29 cellular contexts compared by ENCODE assay signal in the genomic region with DNA sequence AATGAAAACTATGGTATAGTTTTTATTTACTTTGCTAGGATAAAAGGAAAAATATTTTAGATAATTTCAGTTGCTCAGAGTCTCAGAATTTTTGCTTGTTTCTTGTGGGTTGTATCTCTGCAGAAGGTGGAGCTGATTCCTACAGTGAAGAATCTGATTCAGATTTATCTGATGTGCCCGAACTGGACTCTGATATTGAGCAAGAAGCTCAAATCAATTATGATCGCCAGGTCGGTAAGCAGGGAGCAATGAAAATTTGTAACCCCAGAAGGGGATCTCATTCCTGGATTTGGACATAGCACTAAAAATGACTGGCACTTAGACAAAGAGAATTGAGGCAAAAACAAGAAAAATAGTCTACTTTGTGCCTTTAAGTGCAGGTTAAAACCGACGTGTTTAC.
"Had no signal": no experiment of that assay in that cellular context is flagged by ENCODE, and none has a peak within 500 bp of the region (broad histone marks: within the 10 kb centered on the region; RNA-seq: fewer than 3 reads in every experiment).

No MANE protein-coding gene starts in this region.

- H3K4me3 ChIP-seq: neural progenitor cell, ovary, psoas muscle, suprapubic skin, testis, tibial artery, transverse colon, upper lobe of right lung, uterus had no signal

- H3K9me3 ChIP-seq: ovary, psoas muscle, suprapubic skin, testis, tibial artery, transverse colon, upper lobe of right lung, uterus had no signal

- H2AFZ ChIP-seq: neural progenitor cell, parathyroid adenoma had no signal

- H3K4me1 ChIP-seq: neural progenitor cell, parathyroid adenoma, psoas muscle, testis, tibial artery, transverse colon, upper lobe of right lung, uterus had no signal

- H3K79me2 ChIP-seq: parathyroid adenoma had no signal

- ATAC-seq: naive thymus-derived CD8-positive, alpha-beta T cell; natural killer cell treated with Interleukin-12 subunit alpha and Interleukin-12 subunit beta and Interleukin-15 and Interleukin-18, amount 100 ng/mL, for 72 hours; psoas muscle; right cardiac atrium; sciatic nerve; stimulated activated effector memory CD8-positive, alpha-beta T cell treated with anti-CD3 and anti-CD28 coated beads, Interleukin-12 subunit alpha, Interleukin-12 subunit beta, amount 100 ng/mL, for 72 hours; stimulated activated naive CD8-positive, alpha-beta T cell treated with anti-CD3 and anti-CD28 coated beads, Interleukin-15, amount 100 ng/mL, for 72 hours; stimulated activated naive CD8-positive, alpha-beta T cell treated with anti-CD3 and anti-CD28 coated beads, Interleukin-15, Interleukin-2, amounts not matched to agents 100 U/mL and 50 U/mL, for 24 hours; upper lobe of right lung had no signal

- H3K27me3 Mint-ChIP-seq: naive B cell; naive thymus-derived CD8-positive, alpha-beta T cell; natural killer cell treated with Interleukin-12 subunit alpha and Interleukin-12 subunit beta and Interleukin-15 and Interleukin-18, amount 100 ng/mL, for 72 hours; progenitor cell of endocrine pancreas; stimulated activated naive CD8-positive, alpha-beta T cell treated with anti-CD3 and anti-CD28 coated beads, Interleukin-15, amount 100 ng/mL, for 72 hours; type B pancreatic cell had no signal

- H3K9ac ChIP-seq: neural progenitor cell, parathyroid adenoma had no signal

- H3K27ac ChIP-seq: neural progenitor cell, ovary, parathyroid adenoma, psoas muscle, suprapubic skin, testis, tibial artery, transverse colon, upper lobe of right lung, uterus had no signal

- FAIRE-seq: small intestine had no signal

- H3K36me3 Mint-ChIP-seq: naive B cell; natural killer cell treated with Interleukin-12 subunit alpha and Interleukin-12 subunit beta and Interleukin-15 and Interleukin-18, amount 100 ng/mL, for 72 hours; neural progenitor cell; stimulated activated effector memory CD8-positive, alpha-beta T cell treated with anti-CD3 and anti-CD28 coated beads, Interleukin-12 subunit alpha, Interleukin-12 subunit beta, amount 100 ng/mL, for 72 hours; type B pancreatic cell had no signal

- H3K9me3 Mint-ChIP-seq: natural killer cell treated with Interleukin-12 subunit alpha and Interleukin-12 subunit beta and Interleukin-15 and Interleukin-18, amount 100 ng/mL, for 72 hours; neural progenitor cell; stimulated activated effector memory CD8-positive, alpha-beta T cell treated with anti-CD3 and anti-CD28 coated beads, Interleukin-12 subunit alpha, Interleukin-12 subunit beta, amount 100 ng/mL, for 72 hours; stimulated activated naive CD8-positive, alpha-beta T cell treated with anti-CD3 and anti-CD28 coated beads, Interleukin-15, amount 100 ng/mL, for 72 hours; type B pancreatic cell had no signal

- DNase-seq: naive B cell; naive thymus-derived CD8-positive, alpha-beta T cell; occipital lobe; ovary; posterior cingulate gyrus; psoas muscle; right cardiac atrium; small intestine; stimulated activated CD4-positive, alpha-beta T cell treated with anti-CD3 and anti-CD28 coated beads, Interleukin-15, amount 100 ng/mL, for 24 hours; stimulated activated CD4-positive, alpha-beta T cell treated with anti-CD3 and anti-CD28 coated beads, Interleukin-2, amount 100 ng/mL, for 24 hours; stimulated activated CD4-positive, alpha-beta T cell treated with anti-CD3 and anti-CD28 coated beads, Interleukin-2, amount 100 ng/mL, for 48 hours; stimulated activated CD4-positive, alpha-beta T cell treated with anti-CD3 and anti-CD28 coated beads, Interleukin-4, amount 100 ng/mL, for 24 hours; stimulated activated naive CD4-positive, alpha-beta T cell; stimulated activated naive CD8-positive, alpha-beta T cell treated with anti-CD3 and anti-CD28 coated beads, Interleukin-15, amount 100 ng/mL, for 72 hours; stimulated activated naive CD8-positive, alpha-beta T cell treated with anti-CD3 and anti-CD28 coated beads, Interleukin-15, Interleukin-2, amounts not matched to agents 100 U/mL and 50 U/mL, for 24 hours; substantia nigra; testis; tibial artery; transverse colon; upper lobe of right lung; uterus had no signal

- H3K27ac Mint-ChIP-seq: naive thymus-derived CD8-positive, alpha-beta T cell; natural killer cell treated with Interleukin-12 subunit alpha and Interleukin-12 subunit beta and Interleukin-15 and Interleukin-18, amount 100 ng/mL, for 72 hours; neural progenitor cell; progenitor cell of endocrine pancreas; stimulated activated effector memory CD8-positive, alpha-beta T cell treated with anti-CD3 and anti-CD28 coated beads, Interleukin-12 subunit alpha, Interleukin-12 subunit beta, amount 100 ng/mL, for 72 hours; stimulated activated naive CD8-positive, alpha-beta T cell treated with anti-CD3 and anti-CD28 coated beads, Interleukin-15, amount 100 ng/mL, for 72 hours; type B pancreatic cell had no signal

- H3K36me3 ChIP-seq: neural progenitor cell, ovary, suprapubic skin, tibial artery, transverse colon, upper lobe of right lung, uterus had no signal

- H3K4me3 Mint-ChIP-seq: naive B cell; naive thymus-derived CD8-positive, alpha-beta T cell; natural killer cell treated with Interleukin-12 subunit alpha and Interleukin-12 subunit beta and Interleukin-15 and Interleukin-18, amount 100 ng/mL, for 72 hours; neural progenitor cell; stimulated activated effector memory CD8-positive, alpha-beta T cell treated with anti-CD3 and anti-CD28 coated beads, Interleukin-12 subunit alpha, Interleukin-12 subunit beta, amount 100 ng/mL, for 72 hours; stimulated activated naive CD8-positive, alpha-beta T cell treated with anti-CD3 and anti-CD28 coated beads, Interleukin-15, amount 100 ng/mL, for 72 hours; type B pancreatic cell had no signal

- H3K27me3 ChIP-seq: neural progenitor cell, ovary, suprapubic skin, testis, tibial artery, transverse colon, upper lobe of right lung, uterus had no signal

- H3K4me1 Mint-ChIP-seq: stimulated activated effector memory CD8-positive, alpha-beta T cell treated with anti-CD3 and anti-CD28 coated beads, Interleukin-12 subunit alpha, Interleukin-12 subunit beta, amount 100 ng/mL, for 72 hours had no signal

- H3K4me2 ChIP-seq: neural progenitor cell had no signal
